ENCODE assay signal across 1 cellular context in the genomic region with DNA sequence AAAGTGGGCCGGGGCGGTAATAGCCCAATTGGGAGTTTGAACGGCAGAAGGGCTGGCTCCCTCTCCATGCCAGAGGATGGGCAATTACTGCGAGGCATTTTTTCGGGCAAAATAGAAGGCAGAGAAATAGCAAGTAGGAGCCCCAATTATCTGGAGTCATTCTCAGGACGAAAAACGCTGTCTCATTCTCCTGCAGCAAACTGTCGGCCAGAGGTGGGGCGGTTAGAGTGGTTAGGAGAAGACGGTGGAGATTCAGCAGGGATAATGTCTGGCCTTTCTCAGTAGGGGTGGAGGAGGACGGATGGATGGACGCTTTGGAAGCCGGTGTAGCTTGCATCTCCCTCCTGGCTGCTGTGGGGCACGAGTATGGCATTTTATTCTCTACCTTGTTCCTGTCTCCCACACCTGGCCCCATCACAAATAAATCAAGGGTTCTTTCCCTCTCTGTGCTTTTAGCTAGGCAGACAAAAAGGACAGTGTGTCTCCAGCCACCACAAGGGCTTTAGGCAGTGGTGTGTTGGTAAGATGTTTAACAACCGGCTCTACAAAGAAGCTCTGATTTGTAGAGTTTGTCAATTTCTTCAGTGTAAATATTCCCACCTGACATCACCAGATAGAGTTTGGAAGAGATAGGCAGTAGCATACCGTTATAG.
TF ChIP-seq lines count a peak whose summit lies in the region.

No MANE protein-coding gene starts in this region.

TF ChIP-seq in K562, 482 proteins besides CTCF, POLR2A, EP300 and RAD21 (continued from another document and continues in another):
- no peak for TF ChIP-seq HIVEP1 (CRISPR knock-in tag; IDR thresholded peaks at IDR 0.05)
- no peak for TF ChIP-seq POLR2B (IDR thresholded peaks at IDR 0.05; ENCODE audit: low read depth, partially characterized antibody)
- TF ChIP-seq HNRNPK (IDR thresholded peaks at IDR 0.05; ENCODE audit: low read depth, low read length, poor library complexity, severe bottlenecking): no peak
- TF ChIP-seq, protein P1, sequence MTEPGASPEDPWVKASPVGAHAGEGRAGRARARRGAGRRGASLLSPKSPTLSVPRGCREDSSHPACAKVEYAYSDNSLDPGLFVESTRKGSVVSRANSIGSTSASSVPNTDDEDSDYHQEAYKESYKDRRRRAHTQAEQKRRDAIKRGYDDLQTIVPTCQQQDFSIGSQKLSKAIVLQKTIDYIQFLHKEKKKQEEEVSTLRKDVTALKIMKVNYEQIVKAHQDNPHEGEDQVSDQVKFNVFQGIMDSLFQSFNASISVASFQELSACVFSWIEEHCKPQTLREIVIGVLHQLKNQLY (CRISPR knock-in tag; conservative IDR thresholded peaks at IDR 0.05): no peak
- TF ChIP-seq CREBBP (IDR thresholded peaks at IDR 0.05; ENCODE audit: low read depth, low read length): no peak
- no peak for TF ChIP-seq MEF2D (tag; conservative IDR thresholded peaks at IDR 0.05; ENCODE audit: low read depth)
- TF ChIP-seq, protein P2, sequence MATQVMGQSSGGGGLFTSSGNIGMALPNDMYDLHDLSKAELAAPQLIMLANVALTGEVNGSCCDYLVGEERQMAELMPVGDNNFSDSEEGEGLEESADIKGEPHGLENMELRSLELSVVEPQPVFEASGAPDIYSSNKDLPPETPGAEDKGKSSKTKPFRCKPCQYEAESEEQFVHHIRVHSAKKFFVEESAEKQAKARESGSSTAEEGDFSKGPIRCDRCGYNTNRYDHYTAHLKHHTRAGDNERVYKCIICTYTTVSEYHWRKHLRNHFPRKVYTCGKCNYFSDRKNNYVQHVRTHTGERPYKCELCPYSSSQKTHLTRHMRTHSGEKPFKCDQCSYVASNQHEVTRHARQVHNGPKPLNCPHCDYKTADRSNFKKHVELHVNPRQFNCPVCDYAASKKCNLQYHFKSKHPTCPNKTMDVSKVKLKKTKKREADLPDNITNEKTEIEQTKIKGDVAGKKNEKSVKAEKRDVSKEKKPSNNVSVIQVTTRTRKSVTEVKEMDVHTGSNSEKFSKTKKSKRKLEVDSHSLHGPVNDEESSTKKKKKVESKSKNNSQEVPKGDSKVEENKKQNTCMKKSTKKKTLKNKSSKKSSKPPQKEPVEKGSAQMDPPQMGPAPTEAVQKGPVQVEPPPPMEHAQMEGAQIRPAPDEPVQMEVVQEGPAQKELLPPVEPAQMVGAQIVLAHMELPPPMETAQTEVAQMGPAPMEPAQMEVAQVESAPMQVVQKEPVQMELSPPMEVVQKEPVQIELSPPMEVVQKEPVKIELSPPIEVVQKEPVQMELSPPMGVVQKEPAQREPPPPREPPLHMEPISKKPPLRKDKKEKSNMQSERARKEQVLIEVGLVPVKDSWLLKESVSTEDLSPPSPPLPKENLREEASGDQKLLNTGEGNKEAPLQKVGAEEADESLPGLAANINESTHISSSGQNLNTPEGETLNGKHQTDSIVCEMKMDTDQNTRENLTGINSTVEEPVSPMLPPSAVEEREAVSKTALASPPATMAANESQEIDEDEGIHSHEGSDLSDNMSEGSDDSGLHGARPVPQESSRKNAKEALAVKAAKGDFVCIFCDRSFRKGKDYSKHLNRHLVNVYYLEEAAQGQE (CRISPR knock-in tag; IDR thresholded peaks at IDR 0.05; ENCODE audit: low read depth): no peak
- no peak for TF ChIP-seq ASH1L (IDR thresholded peaks at IDR 0.05; ENCODE audit: borderline replicate concordance, low read depth, partially characterized antibody)
- peak; percentile 78 for TF ChIP-seq ZNF121 (CRISPR knock-in tag; conservative IDR thresholded peaks at IDR 0.05)
- TF ChIP-seq, protein P3, sequence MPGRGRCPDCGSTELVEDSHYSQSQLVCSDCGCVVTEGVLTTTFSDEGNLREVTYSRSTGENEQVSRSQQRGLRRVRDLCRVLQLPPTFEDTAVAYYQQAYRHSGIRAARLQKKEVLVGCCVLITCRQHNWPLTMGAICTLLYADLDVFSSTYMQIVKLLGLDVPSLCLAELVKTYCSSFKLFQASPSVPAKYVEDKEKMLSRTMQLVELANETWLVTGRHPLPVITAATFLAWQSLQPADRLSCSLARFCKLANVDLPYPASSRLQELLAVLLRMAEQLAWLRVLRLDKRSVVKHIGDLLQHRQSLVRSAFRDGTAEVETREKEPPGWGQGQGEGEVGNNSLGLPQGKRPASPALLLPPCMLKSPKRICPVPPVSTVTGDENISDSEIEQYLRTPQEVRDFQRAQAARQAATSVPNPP (IDR thresholded peaks at IDR 0.05; ENCODE audit: borderline replicate concordance, insufficient read depth, insufficient read length): no peak
- no peak for TF ChIP-seq HNRNPLL (IDR thresholded peaks at IDR 0.05; ENCODE audit: low read depth, low read length, poor library complexity, severe bottlenecking)
- no peak for TF ChIP-seq ZNF311 (CRISPR knock-in tag; IDR thresholded peaks at IDR 0.05)
- TF ChIP-seq, protein P4, sequence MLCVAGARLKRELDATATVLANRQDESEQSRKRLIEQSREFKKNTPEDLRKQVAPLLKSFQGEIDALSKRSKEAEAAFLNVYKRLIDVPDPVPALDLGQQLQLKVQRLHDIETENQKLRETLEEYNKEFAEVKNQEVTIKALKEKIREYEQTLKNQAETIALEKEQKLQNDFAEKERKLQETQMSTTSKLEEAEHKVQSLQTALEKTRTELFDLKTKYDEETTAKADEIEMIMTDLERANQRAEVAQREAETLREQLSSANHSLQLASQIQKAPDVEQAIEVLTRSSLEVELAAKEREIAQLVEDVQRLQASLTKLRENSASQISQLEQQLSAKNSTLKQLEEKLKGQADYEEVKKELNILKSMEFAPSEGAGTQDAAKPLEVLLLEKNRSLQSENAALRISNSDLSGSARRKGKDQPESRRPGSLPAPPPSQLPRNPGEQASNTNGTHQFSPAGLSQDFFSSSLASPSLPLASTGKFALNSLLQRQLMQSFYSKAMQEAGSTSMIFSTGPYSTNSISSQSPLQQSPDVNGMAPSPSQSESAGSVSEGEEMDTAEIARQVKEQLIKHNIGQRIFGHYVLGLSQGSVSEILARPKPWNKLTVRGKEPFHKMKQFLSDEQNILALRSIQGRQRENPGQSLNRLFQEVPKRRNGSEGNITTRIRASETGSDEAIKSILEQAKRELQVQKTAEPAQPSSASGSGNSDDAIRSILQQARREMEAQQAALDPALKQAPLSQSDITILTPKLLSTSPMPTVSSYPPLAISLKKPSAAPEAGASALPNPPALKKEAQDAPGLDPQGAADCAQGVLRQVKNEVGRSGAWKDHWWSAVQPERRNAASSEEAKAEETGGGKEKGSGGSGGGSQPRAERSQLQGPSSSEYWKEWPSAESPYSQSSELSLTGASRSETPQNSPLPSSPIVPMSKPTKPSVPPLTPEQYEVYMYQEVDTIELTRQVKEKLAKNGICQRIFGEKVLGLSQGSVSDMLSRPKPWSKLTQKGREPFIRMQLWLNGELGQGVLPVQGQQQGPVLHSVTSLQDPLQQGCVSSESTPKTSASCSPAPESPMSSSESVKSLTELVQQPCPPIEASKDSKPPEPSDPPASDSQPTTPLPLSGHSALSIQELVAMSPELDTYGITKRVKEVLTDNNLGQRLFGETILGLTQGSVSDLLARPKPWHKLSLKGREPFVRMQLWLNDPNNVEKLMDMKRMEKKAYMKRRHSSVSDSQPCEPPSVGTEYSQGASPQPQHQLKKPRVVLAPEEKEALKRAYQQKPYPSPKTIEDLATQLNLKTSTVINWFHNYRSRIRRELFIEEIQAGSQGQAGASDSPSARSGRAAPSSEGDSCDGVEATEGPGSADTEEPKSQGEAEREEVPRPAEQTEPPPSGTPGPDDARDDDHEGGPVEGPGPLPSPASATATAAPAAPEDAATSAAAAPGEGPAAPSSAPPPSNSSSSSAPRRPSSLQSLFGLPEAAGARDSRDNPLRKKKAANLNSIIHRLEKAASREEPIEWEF (CRISPR knock-in tag; IDR thresholded peaks at IDR 0.05): no peak
- TF ChIP-seq, protein P5, sequence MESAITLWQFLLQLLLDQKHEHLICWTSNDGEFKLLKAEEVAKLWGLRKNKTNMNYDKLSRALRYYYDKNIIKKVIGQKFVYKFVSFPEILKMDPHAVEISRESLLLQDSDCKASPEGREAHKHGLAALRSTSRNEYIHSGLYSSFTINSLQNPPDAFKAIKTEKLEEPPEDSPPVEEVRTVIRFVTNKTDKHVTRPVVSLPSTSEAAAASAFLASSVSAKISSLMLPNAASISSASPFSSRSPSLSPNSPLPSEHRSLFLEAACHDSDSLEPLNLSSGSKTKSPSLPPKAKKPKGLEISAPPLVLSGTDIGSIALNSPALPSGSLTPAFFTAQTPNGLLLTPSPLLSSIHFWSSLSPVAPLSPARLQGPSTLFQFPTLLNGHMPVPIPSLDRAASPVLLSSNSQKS (CRISPR knock-in tag; IDR thresholded peaks at IDR 0.05): no peak
- TF ChIP-seq, protein P6, sequence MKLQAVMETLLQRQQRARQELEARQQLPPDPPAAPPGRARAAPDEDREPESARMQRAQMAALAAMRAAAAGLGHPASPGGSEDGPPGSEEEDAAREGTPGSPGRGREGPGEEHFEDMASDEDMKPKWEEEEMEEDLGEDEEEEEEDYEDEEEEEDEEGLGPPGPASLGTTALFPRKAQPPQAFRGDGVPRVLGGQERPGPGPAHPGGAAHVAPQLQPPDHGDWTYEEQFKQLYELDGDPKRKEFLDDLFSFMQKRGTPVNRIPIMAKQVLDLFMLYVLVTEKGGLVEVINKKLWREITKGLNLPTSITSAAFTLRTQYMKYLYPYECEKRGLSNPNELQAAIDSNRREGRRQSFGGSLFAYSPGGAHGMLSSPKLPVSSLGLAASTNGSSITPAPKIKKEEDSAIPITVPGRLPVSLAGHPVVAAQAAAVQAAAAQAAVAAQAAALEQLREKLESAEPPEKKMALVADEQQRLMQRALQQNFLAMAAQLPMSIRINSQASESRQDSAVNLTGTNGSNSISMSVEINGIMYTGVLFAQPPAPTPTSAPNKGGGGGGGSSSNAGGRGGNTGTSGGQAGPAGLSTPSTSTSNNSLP (IDR thresholded peaks at IDR 0.05; ENCODE audit: borderline replicate concordance, low read depth, low read length): peak; percentile 16; the same call in 1 of the 2 replicates
- TF ChIP-seq MYNN (IDR thresholded peaks at IDR 0.05): no peak
- TF ChIP-seq MYNN (CRISPR knock-in tag; IDR thresholded peaks at IDR 0.05): no peak
- TF ChIP-seq, protein P7, sequence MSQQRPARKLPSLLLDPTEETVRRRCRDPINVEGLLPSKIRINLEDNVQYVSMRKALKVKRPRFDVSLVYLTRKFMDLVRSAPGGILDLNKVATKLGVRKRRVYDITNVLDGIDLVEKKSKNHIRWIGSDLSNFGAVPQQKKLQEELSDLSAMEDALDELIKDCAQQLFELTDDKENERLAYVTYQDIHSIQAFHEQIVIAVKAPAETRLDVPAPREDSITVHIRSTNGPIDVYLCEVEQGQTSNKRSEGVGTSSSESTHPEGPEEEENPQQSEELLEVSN (IDR thresholded peaks at IDR 0.05; ENCODE audit: borderline replicate concordance in 1 of 2, extremely low read depth in 1 of 2, insufficient read depth in 1 of 2, insufficient read length in 1 of 2, low read depth in 1 of 2, low read length in 1 of 2, poor library complexity in 1 of 2, severe bottlenecking in 1 of 2): no peak
- TF ChIP-seq CBFA2T2 (conservative IDR thresholded peaks at IDR 0.05): no peak
- TF ChIP-seq, protein P8, sequence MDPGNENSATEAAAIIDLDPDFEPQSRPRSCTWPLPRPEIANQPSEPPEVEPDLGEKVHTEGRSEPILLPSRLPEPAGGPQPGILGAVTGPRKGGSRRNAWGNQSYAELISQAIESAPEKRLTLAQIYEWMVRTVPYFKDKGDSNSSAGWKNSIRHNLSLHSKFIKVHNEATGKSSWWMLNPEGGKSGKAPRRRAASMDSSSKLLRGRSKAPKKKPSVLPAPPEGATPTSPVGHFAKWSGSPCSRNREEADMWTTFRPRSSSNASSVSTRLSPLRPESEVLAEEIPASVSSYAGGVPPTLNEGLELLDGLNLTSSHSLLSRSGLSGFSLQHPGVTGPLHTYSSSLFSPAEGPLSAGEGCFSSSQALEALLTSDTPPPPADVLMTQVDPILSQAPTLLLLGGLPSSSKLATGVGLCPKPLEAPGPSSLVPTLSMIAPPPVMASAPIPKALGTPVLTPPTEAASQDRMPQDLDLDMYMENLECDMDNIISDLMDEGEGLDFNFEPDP (CRISPR knock-in tag; IDR thresholded peaks at IDR 0.05): no peak
- TF ChIP-seq, protein P9, sequence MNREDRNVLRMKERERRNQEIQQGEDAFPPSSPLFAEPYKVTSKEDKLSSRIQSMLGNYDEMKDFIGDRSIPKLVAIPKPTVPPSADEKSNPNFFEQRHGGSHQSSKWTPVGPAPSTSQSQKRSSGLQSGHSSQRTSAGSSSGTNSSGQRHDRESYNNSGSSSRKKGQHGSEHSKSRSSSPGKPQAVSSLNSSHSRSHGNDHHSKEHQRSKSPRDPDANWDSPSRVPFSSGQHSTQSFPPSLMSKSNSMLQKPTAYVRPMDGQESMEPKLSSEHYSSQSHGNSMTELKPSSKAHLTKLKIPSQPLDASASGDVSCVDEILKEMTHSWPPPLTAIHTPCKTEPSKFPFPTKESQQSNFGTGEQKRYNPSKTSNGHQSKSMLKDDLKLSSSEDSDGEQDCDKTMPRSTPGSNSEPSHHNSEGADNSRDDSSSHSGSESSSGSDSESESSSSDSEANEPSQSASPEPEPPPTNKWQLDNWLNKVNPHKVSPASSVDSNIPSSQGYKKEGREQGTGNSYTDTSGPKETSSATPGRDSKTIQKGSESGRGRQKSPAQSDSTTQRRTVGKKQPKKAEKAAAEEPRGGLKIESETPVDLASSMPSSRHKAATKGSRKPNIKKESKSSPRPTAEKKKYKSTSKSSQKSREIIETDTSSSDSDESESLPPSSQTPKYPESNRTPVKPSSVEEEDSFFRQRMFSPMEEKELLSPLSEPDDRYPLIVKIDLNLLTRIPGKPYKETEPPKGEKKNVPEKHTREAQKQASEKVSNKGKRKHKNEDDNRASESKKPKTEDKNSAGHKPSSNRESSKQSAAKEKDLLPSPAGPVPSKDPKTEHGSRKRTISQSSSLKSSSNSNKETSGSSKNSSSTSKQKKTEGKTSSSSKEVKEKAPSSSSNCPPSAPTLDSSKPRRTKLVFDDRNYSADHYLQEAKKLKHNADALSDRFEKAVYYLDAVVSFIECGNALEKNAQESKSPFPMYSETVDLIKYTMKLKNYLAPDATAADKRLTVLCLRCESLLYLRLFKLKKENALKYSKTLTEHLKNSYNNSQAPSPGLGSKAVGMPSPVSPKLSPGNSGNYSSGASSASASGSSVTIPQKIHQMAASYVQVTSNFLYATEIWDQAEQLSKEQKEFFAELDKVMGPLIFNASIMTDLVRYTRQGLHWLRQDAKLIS (CRISPR knock-in tag; IDR thresholded peaks at IDR 0.05): no peak
- TF ChIP-seq NFXL1 (CRISPR knock-in tag; IDR thresholded peaks at IDR 0.05): no peak
- no peak for TF ChIP-seq ATF7 (IDR thresholded peaks at IDR 0.05)
- TF ChIP-seq L3MBTL2 (IDR thresholded peaks at IDR 0.05): no peak
- TF ChIP-seq SIX5 (IDR thresholded peaks at IDR 0.05; ENCODE audit: borderline replicate concordance in 1 of 2, insufficient read depth in 1 of 2, low read depth in 1 of 2, low read length in 2 of 2): no peak
- TF ChIP-seq MED1 (CRISPR knock-in tag; IDR thresholded peaks at IDR 0.05; ENCODE audit: borderline replicate concordance): no peak
- TF ChIP-seq ZNF76 (CRISPR knock-in tag; IDR thresholded peaks at IDR 0.05; ENCODE audit: borderline replicate concordance): no peak
- TF ChIP-seq PTTG1 (tag; IDR thresholded peaks at IDR 0.05; ENCODE audit: low read depth): no peak
- no peak for TF ChIP-seq BACH1 (tag; IDR thresholded peaks at IDR 0.05)
- TF ChIP-seq POLR2H (tag; IDR thresholded peaks at IDR 0.05; ENCODE audit: low read depth): no peak
